ENCODE assay signal across 8 cellular contexts in genomic region chr1:182589520-182589919, GRCh38. TPM values are rescaled to one million over a fixed set of nuclear protein-coding genes. Genes with fewer than 3 reads are reported as not detected.
A peak's percentile ranks its signal among the peaks of the same experiment; 100 is the strongest.
DNase-seq lines count a peak whose midpoint lies in the region; ATAC-seq and TF ChIP-seq lines count a peak whose summit lies in the region.

No MANE protein-coding gene starts in this region.

- CTCF ChIA-PET in AG04450 (lab: Charles Lee) (interaction anchor here (2.7 to 5.2 kb wide), 3 partner anchors 12 to 196 kb away, joined by 11 to 43 read pairs (median 17); no protein-coding TSS in a partner anchor), MCF 10A (lab: Yijun Ruan, JAX) (interaction anchor here (0.5 to 23.4 kb wide), 17 partner anchors 9 to 649 kb away, joined by 3 to 991 read pairs (median 6); partner anchors contain the start of genes NPL and RGS16)

- H3K4me1 ChIP-seq in HUES6 (ENCODE audit: control insufficient read depth, insufficient read depth, low read length): peaks cover 13% of the 10 kb centered on the region

- H3K9me3 Mint-ChIP-seq in MCF 10A (ENCODE audit: unreplicated experiment): no peaks in the 10 kb centered on the region
- H3K9me3 Mint-ChIP-seq in nephron: peaks cover 4% of the 10 kb centered on the region

- TF ChIP-seq CTCF in AG04450 (IDR thresholded peaks at IDR 0.05; ENCODE audit: low read depth, low read length) (no peak), MCF 10A (IDR thresholded peaks at IDR 0.05; ENCODE audit: unreplicated experiment) (no peak), nephron (IDR thresholded peaks at IDR 0.05; ENCODE audit: unreplicated experiment in 3 of 3) (no peak)

- peak overlapping the region; percentile 11 for H3K27ac ChIP-seq in AG04450 (ENCODE audit: low read depth, low read length)
- H3K27ac ChIP-seq in HUES6 (ENCODE audit: low read depth, low read length): no peak overlapping the region

- H3K27me3 ChIP-seq in AG04450 (ENCODE audit: control insufficient read depth, insufficient read depth, low read length): peaks cover 10% of the 10 kb centered on the region
- H3K27me3 ChIP-seq in HUES6 (ENCODE audit: control insufficient read depth, insufficient read depth, low read length): no peaks in the 10 kb centered on the region

- H3K4me1 Mint-ChIP-seq in MCF 10A (ENCODE audit: insufficient read depth, unreplicated experiment) (peaks cover 5% of the 10 kb centered on the region), nephron (peaks cover 6% of the 10 kb centered on the region)

- H3K27me3 Mint-ChIP-seq in MCF 10A (ENCODE audit: insufficient read depth, unreplicated experiment): no peaks in the 10 kb centered on the region
- H3K27me3 Mint-ChIP-seq in nephron (ENCODE audit: low read depth): peaks cover 6% of the 10 kb centered on the region

- DNase-seq in AG04450 (ENCODE audit: low read depth, low spot score): no peak
- DNase-seq in MCF 10A (ENCODE audit: unreplicated experiment): no peak
- DNase-seq in HCEC 1CT: no peak
- no peak for DNase-seq in EL
- no peak for DNase-seq in NCI-H748 treated with DMSO at 0.1 percent for 48 hours (lab: John Stamatoyannopoulos, UW)

- intact Hi-C loops in MCF 10A (cut with micrococcal nuclease): loop anchor here (2.0 kb wide), 1 partner anchor 193 kb away; no protein-coding TSS in a partner anchor

- H3K4me3 Mint-ChIP-seq in MCF 10A (ENCODE audit: unreplicated experiment) (peak overlapping the region; percentile 84), nephron (peak overlapping the region; percentile 91 to 92 (median 92))

- H3K9me3 ChIP-seq in AG04450 (ENCODE audit: control insufficient read depth, insufficient read depth, low read length) (no peaks in the 10 kb centered on the region), HUES6 (ENCODE audit: control insufficient read depth, insufficient read depth, low read depth, low read length) (peaks cover 8% of the 10 kb centered on the region; the same call in 1 of the 2 replicates)

- H3K27ac Mint-ChIP-seq in MCF 10A (ENCODE audit: low read depth, unreplicated experiment) (peak overlapping the region; percentile 93), nephron (peak overlapping the region; percentile 92 to 94 (median 94))

- ATAC-seq in GM18519 (IDR thresholded peaks at IDR 0.05; ENCODE audit: low FRiP score, unreplicated experiment): no peak

- no peaks in the 10 kb centered on the region for H3K36me3 ChIP-seq in HUES6 (ENCODE audit: control insufficient read depth, insufficient read depth, low read length)

- no peak overlapping the region for H3K9ac ChIP-seq in HUES6 (ENCODE audit: low read length)

- POLR2A ChIA-PET in AG04450 (lab: Yijun Ruan, JAX) (no interaction called here), MCF 10A (lab: Yijun Ruan, JAX) (interaction anchor here (0.6 to 2.4 kb wide), 31 partner anchors 9 to 1161 kb away, joined by 3 to 17 read pairs (median 4); partner anchors contain the start of gene RGS16)

- peaks cover 7% of the 10 kb centered on the region for H3K36me3 Mint-ChIP-seq in MCF 10A (ENCODE audit: insufficient read depth, unreplicated experiment)
- peaks cover 12% of the 10 kb centered on the region for H3K36me3 Mint-ChIP-seq in nephron (ENCODE audit: low read depth)

- BruUV-seq in MCF 10A (replicated peaks; lab: Mats Ljungman, UMichigan): no TSS peak

- H3K4me3 ChIP-seq in AG04450 (ENCODE audit: low read depth, low read length) (peak overlapping the region; percentile 77; the same call in 1 of the 2 replicates), HUES6 (ENCODE audit: low read depth, low read length) (peak overlapping the region; percentile 58)

RNA-seq across cellular contexts. Expression of gene RNASEL, which starts 0.5 kb away (rescaled TPM):
- polyA plus RNA-seq in AG04450 (2011; rRNA removed): 4.9 and 6.2 TPM in 2 replicates
- 3.4 and 4.6 TPM in 2 replicates for polyA minus RNA-seq in AG04450 (2011; rRNA and poly(A)+ RNA removed)
- 4.2 and 8.0 TPM in 2 replicates for total RNA-seq in MCF 10A (2022)

RNA-seq across cellular contexts. Expression of gene RGS16, which starts 14.7 kb away (rescaled TPM):
- 0.10 and 0.11 TPM in 2 replicates for polyA plus RNA-seq in AG04450 (2011; rRNA removed)
- 0.09 TPM in 2 replicates for polyA minus RNA-seq in AG04450 (2011; rRNA and poly(A)+ RNA removed)
- total RNA-seq in MCF 10A (2022): 11.9 and 13.7 TPM in 2 replicates
